ENCODE assay signal across 3 cellular contexts in the genomic region with DNA sequence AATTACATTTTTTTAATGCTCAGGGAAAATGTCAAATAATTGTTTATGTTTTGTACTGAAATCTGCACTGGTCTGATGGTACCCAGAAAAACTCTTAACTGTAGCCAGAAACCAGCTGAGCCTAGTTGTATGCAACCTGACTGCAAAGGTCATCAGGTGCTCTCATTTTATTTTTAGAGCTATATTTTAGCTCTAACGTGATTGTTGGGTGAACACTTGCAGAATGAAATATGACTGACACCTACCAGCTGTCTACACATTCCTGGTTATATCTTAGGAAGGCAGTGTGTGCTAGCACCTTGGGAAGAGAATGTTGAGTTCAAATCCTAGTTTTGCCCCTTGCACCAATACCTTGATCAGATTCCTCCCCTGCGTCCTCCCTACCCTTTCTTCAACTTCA.
TF ChIP-seq lines count a peak whose summit lies in the region.

No MANE protein-coding gene starts in this region.

TF ChIP-seq in SK-N-SH, 30 proteins besides CTCF, POLR2A, EP300 and RAD21:
- no peak for TF ChIP-seq FOXJ3 (CRISPR knock-in tag; IDR thresholded peaks at IDR 0.05)
- no peak for TF ChIP-seq TAF1 (IDR thresholded peaks at IDR 0.05; ENCODE audit: borderline replicate concordance, low read depth, low read length)
- TF ChIP-seq, protein P1, sequence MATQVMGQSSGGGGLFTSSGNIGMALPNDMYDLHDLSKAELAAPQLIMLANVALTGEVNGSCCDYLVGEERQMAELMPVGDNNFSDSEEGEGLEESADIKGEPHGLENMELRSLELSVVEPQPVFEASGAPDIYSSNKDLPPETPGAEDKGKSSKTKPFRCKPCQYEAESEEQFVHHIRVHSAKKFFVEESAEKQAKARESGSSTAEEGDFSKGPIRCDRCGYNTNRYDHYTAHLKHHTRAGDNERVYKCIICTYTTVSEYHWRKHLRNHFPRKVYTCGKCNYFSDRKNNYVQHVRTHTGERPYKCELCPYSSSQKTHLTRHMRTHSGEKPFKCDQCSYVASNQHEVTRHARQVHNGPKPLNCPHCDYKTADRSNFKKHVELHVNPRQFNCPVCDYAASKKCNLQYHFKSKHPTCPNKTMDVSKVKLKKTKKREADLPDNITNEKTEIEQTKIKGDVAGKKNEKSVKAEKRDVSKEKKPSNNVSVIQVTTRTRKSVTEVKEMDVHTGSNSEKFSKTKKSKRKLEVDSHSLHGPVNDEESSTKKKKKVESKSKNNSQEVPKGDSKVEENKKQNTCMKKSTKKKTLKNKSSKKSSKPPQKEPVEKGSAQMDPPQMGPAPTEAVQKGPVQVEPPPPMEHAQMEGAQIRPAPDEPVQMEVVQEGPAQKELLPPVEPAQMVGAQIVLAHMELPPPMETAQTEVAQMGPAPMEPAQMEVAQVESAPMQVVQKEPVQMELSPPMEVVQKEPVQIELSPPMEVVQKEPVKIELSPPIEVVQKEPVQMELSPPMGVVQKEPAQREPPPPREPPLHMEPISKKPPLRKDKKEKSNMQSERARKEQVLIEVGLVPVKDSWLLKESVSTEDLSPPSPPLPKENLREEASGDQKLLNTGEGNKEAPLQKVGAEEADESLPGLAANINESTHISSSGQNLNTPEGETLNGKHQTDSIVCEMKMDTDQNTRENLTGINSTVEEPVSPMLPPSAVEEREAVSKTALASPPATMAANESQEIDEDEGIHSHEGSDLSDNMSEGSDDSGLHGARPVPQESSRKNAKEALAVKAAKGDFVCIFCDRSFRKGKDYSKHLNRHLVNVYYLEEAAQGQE (IDR thresholded peaks at IDR 0.05; ENCODE audit: low read depth, low read length), result no peak
- no peak for TF ChIP-seq FOSL2 (IDR thresholded peaks at IDR 0.05; ENCODE audit: borderline replicate concordance, low read depth)
- TF ChIP-seq ELF1 (IDR thresholded peaks at IDR 0.05), result no peak
- TF ChIP-seq TEAD4 (IDR thresholded peaks at IDR 0.05; ENCODE audit: borderline replicate concordance, insufficient read depth), result no peak
- no peak for TF ChIP-seq SMC3 (IDR thresholded peaks at IDR 0.05; ENCODE audit: low read depth, low read length)
- no peak for TF ChIP-seq SIN3A (IDR thresholded peaks at IDR 0.05; ENCODE audit: borderline replicate concordance, low read depth, low read length)
- no peak for TF ChIP-seq NFIC (IDR thresholded peaks at IDR 0.05; ENCODE audit: borderline replicate concordance)
- TF ChIP-seq, protein P2, sequence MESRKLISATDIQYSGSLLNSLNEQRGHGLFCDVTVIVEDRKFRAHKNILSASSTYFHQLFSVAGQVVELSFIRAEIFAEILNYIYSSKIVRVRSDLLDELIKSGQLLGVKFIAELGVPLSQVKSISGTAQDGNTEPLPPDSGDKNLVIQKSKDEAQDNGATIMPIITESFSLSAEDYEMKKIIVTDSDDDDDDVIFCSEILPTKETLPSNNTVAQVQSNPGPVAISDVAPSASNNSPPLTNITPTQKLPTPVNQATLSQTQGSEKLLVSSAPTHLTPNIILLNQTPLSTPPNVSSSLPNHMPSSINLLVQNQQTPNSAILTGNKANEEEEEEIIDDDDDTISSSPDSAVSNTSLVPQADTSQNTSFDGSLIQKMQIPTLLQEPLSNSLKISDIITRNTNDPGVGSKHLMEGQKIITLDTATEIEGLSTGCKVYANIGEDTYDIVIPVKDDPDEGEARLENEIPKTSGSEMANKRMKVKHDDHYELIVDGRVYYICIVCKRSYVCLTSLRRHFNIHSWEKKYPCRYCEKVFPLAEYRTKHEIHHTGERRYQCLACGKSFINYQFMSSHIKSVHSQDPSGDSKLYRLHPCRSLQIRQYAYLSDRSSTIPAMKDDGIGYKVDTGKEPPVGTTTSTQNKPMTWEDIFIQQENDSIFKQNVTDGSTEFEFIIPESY (IDR thresholded peaks at IDR 0.05; ENCODE audit: borderline replicate concordance, low read depth), result no peak
- TF ChIP-seq RCOR1 (IDR thresholded peaks at IDR 0.05; ENCODE audit: low read length), result no peak

TF ChIP-seq in SK-N-SH treated with all-trans-retinoic acid at 6 μM for 48 hours, 23 proteins besides CTCF, POLR2A, EP300 and RAD21:
- TF ChIP-seq TOX (CRISPR knock-in tag; IDR thresholded peaks at IDR 0.05; ENCODE audit: borderline replicate concordance), result no peak
- TF ChIP-seq, protein P3, sequence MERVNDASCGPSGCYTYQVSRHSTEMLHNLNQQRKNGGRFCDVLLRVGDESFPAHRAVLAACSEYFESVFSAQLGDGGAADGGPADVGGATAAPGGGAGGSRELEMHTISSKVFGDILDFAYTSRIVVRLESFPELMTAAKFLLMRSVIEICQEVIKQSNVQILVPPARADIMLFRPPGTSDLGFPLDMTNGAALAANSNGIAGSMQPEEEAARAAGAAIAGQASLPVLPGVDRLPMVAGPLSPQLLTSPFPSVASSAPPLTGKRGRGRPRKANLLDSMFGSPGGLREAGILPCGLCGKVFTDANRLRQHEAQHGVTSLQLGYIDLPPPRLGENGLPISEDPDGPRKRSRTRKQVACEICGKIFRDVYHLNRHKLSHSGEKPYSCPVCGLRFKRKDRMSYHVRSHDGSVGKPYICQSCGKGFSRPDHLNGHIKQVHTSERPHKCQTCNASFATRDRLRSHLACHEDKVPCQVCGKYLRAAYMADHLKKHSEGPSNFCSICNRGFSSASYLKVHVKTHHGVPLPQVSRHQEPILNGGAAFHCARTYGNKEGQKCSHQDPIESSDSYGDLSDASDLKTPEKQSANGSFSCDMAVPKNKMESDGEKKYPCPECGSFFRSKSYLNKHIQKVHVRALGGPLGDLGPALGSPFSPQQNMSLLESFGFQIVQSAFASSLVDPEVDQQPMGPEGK (CRISPR knock-in tag; IDR thresholded peaks at IDR 0.05; ENCODE audit: borderline replicate concordance), result no peak
- TF ChIP-seq ESRRG (CRISPR knock-in tag; IDR thresholded peaks at IDR 0.05), result no peak
- TF ChIP-seq TCF4 (CRISPR knock-in tag; IDR thresholded peaks at IDR 0.05; ENCODE audit: borderline replicate concordance), result no peak
- no peak for TF ChIP-seq ZNF8 (CRISPR knock-in tag; IDR thresholded peaks at IDR 0.05)

TF ChIP-seq in IMR-90, 13 proteins besides CTCF, POLR2A, EP300 and RAD21:
- no peak for TF ChIP-seq NFE2L2 (IDR thresholded peaks at IDR 0.05; ENCODE audit: low read depth, low read length)
- TF ChIP-seq, protein P4, sequence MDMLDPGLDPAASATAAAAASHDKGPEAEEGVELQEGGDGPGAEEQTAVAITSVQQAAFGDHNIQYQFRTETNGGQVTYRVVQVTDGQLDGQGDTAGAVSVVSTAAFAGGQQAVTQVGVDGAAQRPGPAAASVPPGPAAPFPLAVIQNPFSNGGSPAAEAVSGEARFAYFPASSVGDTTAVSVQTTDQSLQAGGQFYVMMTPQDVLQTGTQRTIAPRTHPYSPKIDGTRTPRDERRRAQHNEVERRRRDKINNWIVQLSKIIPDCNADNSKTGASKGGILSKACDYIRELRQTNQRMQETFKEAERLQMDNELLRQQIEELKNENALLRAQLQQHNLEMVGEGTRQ (IDR thresholded peaks at IDR 0.05; ENCODE audit: low read depth, low read length), result no peak
- TF ChIP-seq MAZ (IDR thresholded peaks at IDR 0.05; ENCODE audit: borderline replicate concordance, low read depth, low read length), result no peak
- no peak for TF ChIP-seq MAFK (IDR thresholded peaks at IDR 0.05; ENCODE audit: low read depth, low read length)
- TF ChIP-seq BHLHE40 (IDR thresholded peaks at IDR 0.05; ENCODE audit: low read depth, low read length), result no peak
- no peak for TF ChIP-seq MXI1 (IDR thresholded peaks at IDR 0.05; ENCODE audit: borderline replicate concordance, low read depth, low read length)
- TF ChIP-seq SMC3 (IDR thresholded peaks at IDR 0.05; ENCODE audit: low read depth, low read length), result no peak
